8 cellular contexts compared by ENCODE assay signal in the genomic region with DNA sequence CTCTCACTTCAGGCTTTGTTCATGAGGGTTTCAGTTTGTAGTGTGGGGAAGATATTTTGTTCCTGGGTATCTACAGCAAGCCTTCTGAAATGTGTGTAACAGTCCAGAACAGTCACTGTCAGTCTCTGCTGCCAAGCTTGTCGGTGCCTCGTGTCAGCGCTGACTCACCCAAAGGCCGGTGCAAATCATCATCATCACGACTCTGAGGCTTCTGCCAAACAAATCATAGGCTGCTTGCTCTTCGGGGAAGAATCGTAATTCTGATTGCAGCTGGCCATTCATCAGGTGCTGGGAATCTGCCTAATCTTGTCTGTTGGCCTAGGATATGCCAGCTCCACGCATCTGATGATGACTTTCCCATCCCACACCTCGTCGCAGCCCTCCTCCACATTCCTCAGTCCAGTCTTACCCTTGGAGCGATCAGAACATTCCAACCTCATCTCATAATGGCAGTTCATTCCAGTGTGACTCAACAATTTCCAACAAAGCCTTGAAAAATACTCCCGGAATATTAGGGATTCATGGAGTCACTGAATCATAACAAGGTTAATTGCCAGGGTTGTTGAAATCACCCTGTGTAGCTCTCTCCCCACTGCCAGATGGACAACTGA. TPM values are rescaled to one million over a fixed set of nuclear protein-coding genes. Genes with fewer than 3 reads are reported as not detected.
DNase-seq lines count a peak whose midpoint lies in the region; TF ChIP-seq lines count a peak whose summit lies in the region.

No MANE protein-coding gene starts in this region.

- H3K4me3 Mint-ChIP-seq in MCF 10A (ENCODE audit: unreplicated experiment), result peak overlapping the region; percentile 28

- H3K9me3 ChIP-seq in liver (ENCODE audit: control insufficient read depth in 4 of 4, low read length in 3 of 4) (no peaks in the 10 kb centered on the region), uterus (no peaks in the 10 kb centered on the region)

- peak; percentile 18 for DNase-seq in stimulated activated CD4-positive, alpha-beta T cell treated with anti-CD3 and anti-CD28 coated beads, Interleukin-15, amount 100 ng/mL, for 24 hours
- DNase-seq in stimulated activated CD4-positive, alpha-beta T cell treated with anti-CD3 and anti-CD28 coated beads, Interleukin-4, amount 100 ng/mL, for 1 hour, result no peak
- DNase-seq in MCF 10A (ENCODE audit: unreplicated experiment) (peak; percentile 98), uterus (peak; percentile 87 to 89), DMS53 treated with DMSO at 0.1 percent for 48 hours (lab: John Stamatoyannopoulos, UW; ENCODE audit: unreplicated experiment) (no peak), NCI-H2081 (lab: John Stamatoyannopoulos, UW) (no peak), NCI-H526 treated with DMSO at 0.1 percent for 48 hours (lab: John Stamatoyannopoulos, UW) (no peak)

- H3K36me3 ChIP-seq in liver (ENCODE audit: control insufficient read depth in 4 of 4, insufficient read depth in 3 of 4, low read depth in 1 of 4, low read length in 3 of 4) (no peaks in the 10 kb centered on the region), uterus (no peaks in the 10 kb centered on the region)

- no peaks in the 10 kb centered on the region for H3K27me3 ChIP-seq in liver (ENCODE audit: control insufficient read depth in 4 of 4, insufficient read depth in 4 of 4, low read length in 3 of 4)
- no peaks in the 10 kb centered on the region for H3K27me3 ChIP-seq in uterus

- no peak for TF ChIP-seq POLR2A in uterus (IDR thresholded peaks at IDR 0.05)

- BruUV-seq in MCF 10A (replicated peaks; lab: Mats Ljungman, UMichigan), result no TSS peak

- no peaks in the 10 kb centered on the region for H3K27me3 Mint-ChIP-seq in MCF 10A (ENCODE audit: insufficient read depth, unreplicated experiment)

- POLR2A ChIA-PET in MCF 10A (lab: Yijun Ruan, JAX), result interaction anchor here (0.6 to 3.4 kb wide), 21 partner anchors 9 to 800 kb away, joined by 3 to 25 read pairs (median 5); no protein-coding TSS in a partner anchor

- WGBS in liver, result 53% methylated on average over 12 of the region's 12 CpGs

- intact Hi-C loops in MCF 10A (cut with micrococcal nuclease), result loop anchor here (1.0 kb wide), 1 partner anchor 82 kb away; no protein-coding TSS in a partner anchor
- intact Hi-C loops in uterus (cut with DNase I; ENCODE audit: low total_unique reads), result no loop called here

- H3K9me3 Mint-ChIP-seq in MCF 10A (ENCODE audit: unreplicated experiment), result no peaks in the 10 kb centered on the region

- TF ChIP-seq CTCF in MCF 10A (IDR thresholded peaks at IDR 0.05; ENCODE audit: unreplicated experiment), result no peak
- TF ChIP-seq CTCF in liver (IDR thresholded peaks at IDR 0.05; ENCODE audit: low read depth, low read length, missing input control), result no peak
- TF ChIP-seq CTCF in uterus (IDR thresholded peaks at IDR 0.05), result no peak

- CTCF ChIA-PET in MCF 10A (lab: Yijun Ruan, JAX), result interaction anchor here (0.6 to 3.0 kb wide), 11 partner anchors 8 to 752 kb away, joined by 3 to 27 read pairs (median 3); no protein-coding TSS in a partner anchor

- TF ChIP-seq RAD21 in liver (IDR thresholded peaks at IDR 0.05), result no peak

- no peak overlapping the region for H3K4me3 ChIP-seq in liver (ENCODE audit: low read depth in 1 of 3, low read length in 3 of 3)
- no peak overlapping the region for H3K4me3 ChIP-seq in uterus

- peaks cover 5% of the 10 kb centered on the region for H3K36me3 Mint-ChIP-seq in MCF 10A (ENCODE audit: insufficient read depth, unreplicated experiment)

- peak overlapping the region; percentile 81 for H3K27ac Mint-ChIP-seq in MCF 10A (ENCODE audit: low read depth, unreplicated experiment)

- H3K4me1 Mint-ChIP-seq in MCF 10A (ENCODE audit: insufficient read depth, unreplicated experiment), result peaks cover 31% of the 10 kb centered on the region

- H3K27ac ChIP-seq in liver (ENCODE audit: low read depth in 1 of 2, low read length in 2 of 2) (peak overlapping the region; percentile 57 to 76), uterus (peak overlapping the region; percentile 67 to 73)

- H3K4me1 ChIP-seq in liver (ENCODE audit: control insufficient read depth in 4 of 4, insufficient read depth in 4 of 4, low read length in 3 of 4) (peaks cover 0 to 5% (median 0%) of the 10 kb centered on the region in 4 donors), uterus (peaks cover 3 to 4% of the 10 kb centered on the region in 2 donors)

- H3K9ac ChIP-seq in liver (ENCODE audit: low read depth in 1 of 2, low read length in 2 of 2), result no peak overlapping the region

TF ChIP-seq in liver, 16 proteins besides CTCF, POLR2A, EP300 and RAD21:
- TF ChIP-seq HNF4G (IDR thresholded peaks at IDR 0.05) (no peak), TAF1 (conservative IDR thresholded peaks at IDR 0.05) (no peak), FOXA1 (IDR thresholded peaks at IDR 0.05) (no peak), YY1 (IDR thresholded peaks at IDR 0.05) (no peak), GABPA (IDR thresholded peaks at IDR 0.05 in 1 of 2, conservative IDR thresholded peaks at IDR 0.05 in 1 of 2) (no peak), FOXA2 (IDR thresholded peaks at IDR 0.05) (peak; percentile 21), JUND (IDR thresholded peaks at IDR 0.05) (peak; percentile 0 to 92), SP1 (IDR thresholded peaks at IDR 0.05) (no peak), HNF4A (conservative IDR thresholded peaks at IDR 0.05) (peak in 1 of 2 donors; percentile 47), RXRA (IDR thresholded peaks at IDR 0.05) (peak in 1 of 2 donors; percentile 41)
- TF ChIP-seq, protein P1, sequence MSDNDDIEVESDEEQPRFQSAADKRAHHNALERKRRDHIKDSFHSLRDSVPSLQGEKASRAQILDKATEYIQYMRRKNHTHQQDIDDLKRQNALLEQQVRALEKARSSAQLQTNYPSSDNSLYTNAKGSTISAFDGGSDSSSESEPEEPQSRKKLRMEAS (IDR thresholded peaks at IDR 0.05), result peak; percentile 55

RNA-seq across cellular contexts. Expression of a gene that starts 40.9 kb away (rescaled TPM):
- total RNA-seq in MCF 10A (2022) (1.1 and 2.0 TPM in 2 replicates), liver (100 to 1,000 TPM in 1 of 2 donors, 10 to 100 TPM in 1; 73.0 to 255 TPM), uterus (1 to 10 TPM in 1 of 4 donors, under 1 TPM in 1, not detected in 2; 0.55 to 1.4 TPM)
- polyA plus RNA-seq in liver, result 100 to 1,000 TPM in 1 of 2 donors, 10 to 100 TPM in 1; 99.4 to 115 TPM

Comparison
In these comparisons a context has a peak if more than half of its experiments do, and no peak if none do; other contexts are left out.
1. DNase-seq: peak in stimulated activated CD4-positive, alpha-beta T cell treated with anti-CD3 and anti-CD28 coated beads, Interleukin-15, amount 100 ng/mL, for 24 hours (single experiment), MCF 10A (single experiment) and uterus (2 of 2); none in stimulated activated CD4-positive, alpha-beta T cell treated with anti-CD3 and anti-CD28 coated beads, Interleukin-4, amount 100 ng/mL, for 1 hour (single experiment), DMS53 treated with DMSO at 0.1 percent for 48 hours (single experiment), NCI-H2081 (0 of 2) and NCI-H526 treated with DMSO at 0.1 percent for 48 hours (single experiment).
2. RNA of a gene that starts 40.9 kb away (total RNA-seq): 73.0 to 255 TPM in liver; 1.1 to 2.0 TPM in MCF 10A and 0.55 to 1.4 TPM in uterus; every median in the first group is over 10 times any median in the second.